In the genomic region with DNA sequence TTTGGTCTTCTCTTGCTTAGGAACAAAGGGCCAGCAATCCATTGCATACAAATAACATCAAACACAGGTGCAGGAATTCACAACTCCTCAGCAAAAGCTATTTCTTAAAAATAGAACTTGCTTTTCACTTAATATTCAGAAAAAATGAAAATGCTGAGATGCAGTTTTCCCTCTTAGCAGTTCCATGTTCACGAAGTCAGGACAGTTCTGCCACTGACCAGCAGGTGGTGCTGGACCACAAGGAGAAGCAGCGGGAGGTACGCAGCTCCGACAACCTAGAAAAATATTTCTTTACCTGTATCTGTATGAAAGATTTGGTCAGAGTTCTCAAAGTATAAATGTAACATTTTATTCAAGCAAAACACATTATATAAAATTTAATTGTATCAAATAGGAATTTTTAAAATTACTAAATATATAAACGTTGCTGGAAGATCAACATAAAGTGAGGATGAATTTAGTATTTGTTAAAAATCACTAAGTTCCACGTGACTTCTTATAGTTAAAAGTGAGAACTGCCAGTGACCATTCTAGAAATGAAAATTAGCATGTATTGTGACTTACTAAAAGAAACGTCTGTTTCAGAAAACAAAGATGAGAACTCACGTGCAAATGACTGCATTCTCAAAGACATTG, we compare ENCODE assay signal across 8 cellular contexts. TPM values are rescaled to one million over a fixed set of nuclear protein-coding genes. Genes with fewer than 3 reads are reported as not detected.
DNase-seq lines count a peak whose midpoint lies in the region; ATAC-seq and TF ChIP-seq lines count a peak whose summit lies in the region.

No MANE protein-coding gene starts in this region.

- no peak overlapping the region for H3K9ac ChIP-seq in OCI-LY1 (ENCODE audit: low read length)

- H3K9me2 ChIP-seq in OCI-LY1 (ENCODE audit: low read depth, low read length), result no peaks in the 10 kb centered on the region

- H3F3A ChIP-seq in OCI-LY1 (ENCODE audit: insufficient read depth, low read length), result no peaks in the 10 kb centered on the region

- no peaks in the 10 kb centered on the region for H4K20me1 ChIP-seq in OCI-LY1 (ENCODE audit: insufficient read depth, low read length)

- H2AFZ ChIP-seq in OCI-LY1 (ENCODE audit: low read length), result no peak overlapping the region

- TF ChIP-seq CTCF in HFF-Myc (IDR thresholded peaks at IDR 0.05; ENCODE audit: low read depth, low read length, missing control alignments) (peak; percentile 99), OCI-LY1 (IDR thresholded peaks at IDR 0.05; ENCODE audit: low read length) (peak; percentile 94), fibroblast of the aortic adventitia (IDR thresholded peaks at IDR 0.05; ENCODE audit: insufficient read depth, low read length) (peak; percentile 99), omental fat pad (IDR thresholded peaks at IDR 0.05) (peak in 1 of 3 donors; percentile 49)

- ATAC-seq in omental fat pad (ENCODE audit: low FRiP score) (no peak), GM21825 (IDR thresholded peaks at IDR 0.05; ENCODE audit: unreplicated experiment) (no peak)

- no peak overlapping the region for H3K4me2 ChIP-seq in OCI-LY1 (ENCODE audit: low read length)

- H3K27ac ChIP-seq in OCI-LY1 (ENCODE audit: low read depth, low read length, poor library complexity, severe bottlenecking), result no peak overlapping the region
- H3K27ac ChIP-seq in temporal lobe (ENCODE audit: low read depth, low read length), result peak overlapping the region; percentile 12

- H3K9me3 ChIP-seq in OCI-LY1 (ENCODE audit: low read length), result no peaks in the 10 kb centered on the region

- no peaks in the 10 kb centered on the region for H3K27me3 ChIP-seq in OCI-LY1 (ENCODE audit: insufficient read depth, low read length)

- H3K79me2 ChIP-seq in OCI-LY1 (ENCODE audit: insufficient read depth, low read length), result no peaks in the 10 kb centered on the region

- DNase-seq in D341Med (ENCODE audit: low spot score), result peak; percentile 82
- DNase-seq in HFF-Myc (ENCODE audit: extremely low read depth, low read depth), result no peak
- DNase-seq in activated T-cell treated with anti-CD3 and anti-CD28 coated beads, Interleukin-2, amount 50 U/mL, for 48 hours, result peak; percentile 85 to 88
- peak; percentile 83 for DNase-seq in fibroblast of the aortic adventitia (ENCODE audit: low read depth)
- peak; percentile 95 for DNase-seq in omental fat pad (ENCODE audit: low spot score)

- H3K36me3 ChIP-seq in OCI-LY1 (ENCODE audit: insufficient read depth, low read length), result no peaks in the 10 kb centered on the region

- H3K4me1 ChIP-seq in OCI-LY1 (ENCODE audit: insufficient read depth, low read length, severe bottlenecking), result no peaks in the 10 kb centered on the region

- H3K4me3 ChIP-seq in HFF-Myc (replicated peaks; ENCODE audit: low read depth, low read length) (no peak overlapping the region), OCI-LY1 (ENCODE audit: low read depth, low read length, poor library complexity, severe bottlenecking) (no peak overlapping the region), fibroblast of the aortic adventitia (ENCODE audit: low read depth, low read length) (no peak overlapping the region)

RNA-seq across cellular contexts. Expression of gene ADNP2, which starts 48.8 kb away (rescaled TPM):
- total RNA-seq in fibroblast of the aortic adventitia (ENCODE audit: low replicate concordance), result 8.7 and 23.9 TPM in 2 replicates
- 10 to 100 TPM; 13.2 to 22.6 (median 16.1) TPM for total RNA-seq in omental fat pad
- total RNA-seq in temporal lobe, result 17.5 TPM
